19 cellular contexts compared by ENCODE assay signal in genomic region chr7:99394188-99394502, GRCh38. TPM values are rescaled to one million over a fixed set of nuclear protein-coding genes. Genes with fewer than 3 reads are reported as not detected.
A peak's percentile ranks its signal among the peaks of the same experiment; 100 is the strongest.
DNase-seq lines count a peak whose midpoint lies in the region; ATAC-seq lines count a peak whose summit lies in the region.
"Had no signal": no experiment of that assay in that cellular context is flagged by ENCODE, and none has a peak within 500 bp of the region (broad histone marks: within the 10 kb centered on the region; RNA-seq: fewer than 3 reads in every experiment).

No MANE protein-coding gene starts in this region.

- no peak for ATAC-seq in activated T-helper 17 cell treated with anti-CD3 and anti-CD28 coated beads, Interleukin-2, amount 50 U/mL, for 72 hours (replicated peaks)
- ATAC-seq in naive thymus-derived CD4-positive, alpha-beta T cell: no peak
- ATAC-seq in HG02970 (IDR thresholded peaks at IDR 0.05; ENCODE audit: low FRiP score, unreplicated experiment): no peak
- ATAC-seq in HG02981 (IDR thresholded peaks at IDR 0.05; ENCODE audit: unreplicated experiment): no peak
- ATAC-seq: PC-3 had no signal

- H3K36me3 Mint-ChIP-seq in CD8-positive, alpha-beta memory T cell: peaks cover 0 to 91% (median 7%) of the 10 kb centered on the region in 3 donors
- peaks cover 100% of the 10 kb centered on the region for H3K36me3 Mint-ChIP-seq in activated T-helper 17 cell treated with anti-CD3 and anti-CD28 coated beads, Interleukin-2, amount 50 U/mL, for 72 hours (ENCODE audit: low read depth)
- H3K36me3 Mint-ChIP-seq in naive thymus-derived CD4-positive, alpha-beta T cell: peaks cover 0 to 22% (median 5%) of the 10 kb centered on the region in 5 donors

- H3K9ac ChIP-seq in BLaER1: no peak overlapping the region
- H3K9ac ChIP-seq: parathyroid adenoma, SK-N-SH had no signal

- peaks cover 18 to 48% (median 25%) of the 10 kb centered on the region in 3 donors for H3K4me1 Mint-ChIP-seq in CD8-positive, alpha-beta memory T cell
- peaks cover 13% of the 10 kb centered on the region for H3K4me1 Mint-ChIP-seq in activated T-helper 17 cell treated with anti-CD3 and anti-CD28 coated beads, Interleukin-2, amount 50 U/mL, for 72 hours
- peaks cover 17 to 36% (median 23%) of the 10 kb centered on the region in 7 donors for H3K4me1 Mint-ChIP-seq in naive thymus-derived CD4-positive, alpha-beta T cell

- H3K9me3 ChIP-seq in BLaER1 (no peaks in the 10 kb centered on the region), SJCRH30 (replicated peaks) (no peaks in the 10 kb centered on the region)
- no peaks in the 10 kb centered on the region for H3K9me3 ChIP-seq in CD8-positive, alpha-beta memory T cell (ENCODE audit: low read length)
- no peaks in the 10 kb centered on the region for H3K9me3 ChIP-seq in naive thymus-derived CD4-positive, alpha-beta T cell (ENCODE audit: control insufficient read depth in 2 of 3, low read length in 3 of 3)
- H3K9me3 ChIP-seq: BLaER1 treated with 17β-estradiol and CSF1 and Interleukin-3, amounts not matched to agents 10 nM and 100 nM; colonic mucosa; SK-N-SH; stomach; vagina had no signal

- peak overlapping the region in 6 of 8 donors; percentile 29 to 87 (median 56) for H3K27ac Mint-ChIP-seq in CD8-positive, alpha-beta memory T cell
- H3K27ac Mint-ChIP-seq in activated T-helper 17 cell treated with anti-CD3 and anti-CD28 coated beads, Interleukin-2, amount 50 U/mL, for 72 hours: peak overlapping the region; percentile 65
- H3K27ac Mint-ChIP-seq in naive thymus-derived CD4-positive, alpha-beta T cell: peak overlapping the region in 7 of 9 donors; percentile 57 to 97 (median 89)

- peak overlapping the region in 2 of 7 donors; percentile 57 to 87 for H3K4me3 Mint-ChIP-seq in CD8-positive, alpha-beta memory T cell
- peak overlapping the region; percentile 57 for H3K4me3 Mint-ChIP-seq in activated T-helper 17 cell treated with anti-CD3 and anti-CD28 coated beads, Interleukin-2, amount 50 U/mL, for 72 hours
- peak overlapping the region in 4 of 10 donors; percentile 82 to 91 (median 84) for H3K4me3 Mint-ChIP-seq in naive thymus-derived CD4-positive, alpha-beta T cell

- H3K4me1 ChIP-seq in BLaER1 (peaks cover 25% of the 10 kb centered on the region), SJCRH30 (no peaks in the 10 kb centered on the region)
- H3K4me1 ChIP-seq in CD8-positive, alpha-beta memory T cell (ENCODE audit: insufficient read depth, low read length): peaks cover 15% of the 10 kb centered on the region
- peaks cover 4 to 9% of the 10 kb centered on the region in 2 donors for H3K4me1 ChIP-seq in naive thymus-derived CD4-positive, alpha-beta T cell (ENCODE audit: control insufficient read depth in 2 of 2, insufficient read depth in 2 of 2, low read length in 2 of 2)

- H3K27ac ChIP-seq in BLaER1 (no peak overlapping the region), SJCRH30 (no peak overlapping the region)
- no peak overlapping the region for H3K27ac ChIP-seq in CD8-positive, alpha-beta memory T cell (ENCODE audit: low read depth, low read length)
- peak overlapping the region; percentile 85 for H3K27ac ChIP-seq in naive thymus-derived CD4-positive, alpha-beta T cell (ENCODE audit: low read depth, low read length)
- H3K27ac ChIP-seq: colonic mucosa, parathyroid adenoma, vagina had no signal

- no peaks in the 10 kb centered on the region for H3K27me3 Mint-ChIP-seq in CD8-positive, alpha-beta memory T cell
- H3K27me3 Mint-ChIP-seq in activated T-helper 17 cell treated with anti-CD3 and anti-CD28 coated beads, Interleukin-2, amount 50 U/mL, for 72 hours: no peaks in the 10 kb centered on the region
- H3K27me3 Mint-ChIP-seq in naive thymus-derived CD4-positive, alpha-beta T cell: no peaks in the 10 kb centered on the region

- CTCF ChIA-PET in CD8-positive, alpha-beta memory T cell (lab: Charles Lee): interaction anchor here (1.8 to 2.8 kb wide), 4 partner anchors 9 to 29 kb away, joined by 7 to 13 read pairs (median 9); partner anchors contain the start of genes BUD31 and PDAP1
- CTCF ChIA-PET in naive thymus-derived CD4-positive, alpha-beta T cell (lab: Charles Lee): interaction anchor here (1.5 to 1.6 kb wide), 2 partner anchors 27 to 32 kb away, joined by 4 to 8 read pairs; no protein-coding TSS in a partner anchor

- H3K36me3 ChIP-seq in BLaER1 (peaks cover 81% of the 10 kb centered on the region), SJCRH30 (peaks cover 38% of the 10 kb centered on the region)
- H3K36me3 ChIP-seq in CD8-positive, alpha-beta memory T cell (ENCODE audit: insufficient read depth, low read length): peaks cover 71% of the 10 kb centered on the region
- peaks cover 22 to 91% (median 41%) of the 10 kb centered on the region in 3 experiments for H3K36me3 ChIP-seq in naive thymus-derived CD4-positive, alpha-beta T cell (ENCODE audit: control insufficient read depth in 2 of 3, insufficient read depth in 3 of 3, low read length in 3 of 3)

- no peaks in the 10 kb centered on the region for H3K27me3 ChIP-seq in BLaER1
- H3K27me3 ChIP-seq in CD8-positive, alpha-beta memory T cell (ENCODE audit: insufficient read depth, low read length, poor library complexity, severe bottlenecking): no peaks in the 10 kb centered on the region
- no peaks in the 10 kb centered on the region for H3K27me3 ChIP-seq in naive thymus-derived CD4-positive, alpha-beta T cell (ENCODE audit: control insufficient read depth in 2 of 2, insufficient read depth in 2 of 2, low read length in 2 of 2)
- H3K27me3 ChIP-seq in SJCRH30: no peaks in the 10 kb centered on the region
- H3K27me3 ChIP-seq: BLaER1 treated with 17β-estradiol and CSF1 and Interleukin-3, amounts not matched to agents 10 nM and 100 nM; colonic mucosa; stomach; vagina had no signal

- POLR2A ChIA-PET in CD8-positive, alpha-beta memory T cell (lab: Charles Lee): interaction anchor here (0.7 to 3.4 kb wide), 3 partner anchors 13 to 45 kb away, joined by 7 to 45 read pairs (median 28); partner anchors contain the start of genes ARPC1B, BUD31 and PDAP1
- POLR2A ChIA-PET in naive thymus-derived CD4-positive, alpha-beta T cell (lab: Charles Lee): interaction anchor here (0.7 to 4.9 kb wide), 7 partner anchors 9 to 72 kb away, joined by 4 to 55 read pairs (median 15); partner anchors contain the start of genes ARPC1B, BUD31, CPSF4 and PDAP1

- H3K4me3 ChIP-seq in BLaER1 (no peak overlapping the region), SJCRH30 (no peak overlapping the region)
- no peak overlapping the region for H3K4me3 ChIP-seq in CD8-positive, alpha-beta memory T cell (ENCODE audit: low read length)
- H3K4me3 ChIP-seq in naive thymus-derived CD4-positive, alpha-beta T cell (ENCODE audit: low read length): no peak overlapping the region

- intact Hi-C loops in naive thymus-derived CD4-positive, alpha-beta T cell (cut with micrococcal nuclease): no loop called here

- peaks cover 80% of the 10 kb centered on the region for H4K20me1 ChIP-seq in BLaER1

- no peak for DNase-seq in CD8-positive, alpha-beta memory T cell
- no peak for DNase-seq in naive thymus-derived CD4-positive, alpha-beta T cell
- DNase-seq in SJCRH30: no peak
- DNase-seq: colonic mucosa, erythroblast, islet precursor cell, midbrain, NCI-H187 treated with DMSO at 0.1 percent for 48 hours, PC-3, small intestine, stomach had no signal

- H3K9me3 Mint-ChIP-seq in CD8-positive, alpha-beta memory T cell: no peaks in the 10 kb centered on the region
- no peaks in the 10 kb centered on the region for H3K9me3 Mint-ChIP-seq in activated T-helper 17 cell treated with anti-CD3 and anti-CD28 coated beads, Interleukin-2, amount 50 U/mL, for 72 hours
- H3K9me3 Mint-ChIP-seq in naive thymus-derived CD4-positive, alpha-beta T cell: peaks cover 0 to 2% (median 0%) of the 10 kb centered on the region in 11 donors

- H3K4me2 ChIP-seq in BLaER1: peak overlapping the region; percentile 94
- H3K4me2 ChIP-seq: SK-N-SH had no signal

RNA-seq across cellular contexts. Expression of gene PDAP1, which starts 14.3 kb away (rescaled TPM):
- 100 to 1,000 TPM; 198 to 210 TPM for total RNA-seq in CD8-positive, alpha-beta memory T cell
- 32.8 TPM for polyA plus RNA-seq in CD8-positive, alpha-beta memory T cell
- 100 to 1,000 TPM in 1 of 2 donors, 10 to 100 TPM in 1; 73.7 to 129 TPM for total RNA-seq in activated T-helper 17 cell treated with anti-CD3 and anti-CD28 coated beads, Interleukin-2, amount 50 U/mL, for 72 hours
- 100 to 1,000 TPM in 1 of 5 experiments, 10 to 100 TPM in 4; 42.8 to 104 (median 64.0) TPM for total RNA-seq in naive thymus-derived CD4-positive, alpha-beta T cell
- polyA plus RNA-seq in naive thymus-derived CD4-positive, alpha-beta T cell: 10 to 100 TPM; 38.4 to 41.2 TPM
- total RNA-seq in SJCRH30 (2014; rRNA removed; shearing (Covaris generic)): 72.8 and 76.8 TPM in 2 replicates

RNA-seq across cellular contexts. Expression of gene BUD31, which starts 14.6 kb away (rescaled TPM):
- total RNA-seq in CD8-positive, alpha-beta memory T cell: 100 to 1,000 TPM; 185 to 188 TPM
- 176 TPM for polyA plus RNA-seq in CD8-positive, alpha-beta memory T cell
- 100 to 1,000 TPM in 1 of 2 donors, 10 to 100 TPM in 1; 96.1 to 138 TPM for total RNA-seq in activated T-helper 17 cell treated with anti-CD3 and anti-CD28 coated beads, Interleukin-2, amount 50 U/mL, for 72 hours
- 100 to 1,000 TPM in 2 of 5 experiments, 10 to 100 TPM in 3; 55.2 to 134 (median 83.9) TPM for total RNA-seq in naive thymus-derived CD4-positive, alpha-beta T cell
- polyA plus RNA-seq in naive thymus-derived CD4-positive, alpha-beta T cell: 100 to 1,000 TPM; 148 to 173 TPM
- 132 and 136 TPM in 2 replicates for total RNA-seq in SJCRH30 (2014; rRNA removed; shearing (Covaris generic))

RNA-seq across cellular contexts. Expression of gene ARPC1B, which starts 19.6 kb away (rescaled TPM):
- total RNA-seq in CD8-positive, alpha-beta memory T cell: 100 to 1,000 TPM; 238 to 258 TPM
- polyA plus RNA-seq in CD8-positive, alpha-beta memory T cell: 821 TPM
- 100 to 1,000 TPM; 223 to 410 TPM for total RNA-seq in activated T-helper 17 cell treated with anti-CD3 and anti-CD28 coated beads, Interleukin-2, amount 50 U/mL, for 72 hours
- 100 to 1,000 TPM in 4 of 5 experiments, 10 to 100 TPM in 1; 88.1 to 364 (median 141) TPM for total RNA-seq in naive thymus-derived CD4-positive, alpha-beta T cell
- 100 to 1,000 TPM; 379 to 575 TPM for polyA plus RNA-seq in naive thymus-derived CD4-positive, alpha-beta T cell
- total RNA-seq in SJCRH30 (2014; rRNA removed; shearing (Covaris generic)): 40.9 and 42.2 TPM in 2 replicates

RNA-seq across cellular contexts. Expression of gene PTCD1, which starts 44.5 kb away (rescaled TPM):
- 10 to 100 TPM in 1 of 2 experiments, 1 to 10 TPM in 1; 8.4 to 11.4 TPM for total RNA-seq in CD8-positive, alpha-beta memory T cell
- 4.5 TPM for polyA plus RNA-seq in CD8-positive, alpha-beta memory T cell
- total RNA-seq in activated T-helper 17 cell treated with anti-CD3 and anti-CD28 coated beads, Interleukin-2, amount 50 U/mL, for 72 hours: 1 to 10 TPM; 4.3 to 5.4 TPM
- 10 to 100 TPM in 2 of 5 experiments, 1 to 10 TPM in 3; 4.0 to 10.8 (median 8.8) TPM for total RNA-seq in naive thymus-derived CD4-positive, alpha-beta T cell
- 1 to 10 TPM; 3.7 to 4.2 TPM for polyA plus RNA-seq in naive thymus-derived CD4-positive, alpha-beta T cell
- 7.5 and 8.2 TPM in 2 replicates for total RNA-seq in SJCRH30 (2014; rRNA removed; shearing (Covaris generic))

RNA-seq across cellular contexts. Expression of gene CPSF4, which starts 44.6 kb away (rescaled TPM):
- total RNA-seq in CD8-positive, alpha-beta memory T cell: 10 to 100 TPM; 58.7 to 66.6 TPM
- polyA plus RNA-seq in CD8-positive, alpha-beta memory T cell: 22.7 TPM
- total RNA-seq in activated T-helper 17 cell treated with anti-CD3 and anti-CD28 coated beads, Interleukin-2, amount 50 U/mL, for 72 hours: 10 to 100 TPM; 36.8 to 38.9 TPM
- 10 to 100 TPM; 36.3 to 69.4 (median 45.7) TPM for total RNA-seq in naive thymus-derived CD4-positive, alpha-beta T cell
- 10 to 100 TPM; 22.4 to 28.3 TPM for polyA plus RNA-seq in naive thymus-derived CD4-positive, alpha-beta T cell
- 58.9 and 76.8 TPM in 2 replicates for total RNA-seq in SJCRH30 (2014; rRNA removed; shearing (Covaris generic))
